In genomic region chr6:118914598-118914997, GRCh38 we compare ENCODE assay signal across 18 cellular contexts. TPM values are rescaled to one million over a fixed set of nuclear protein-coding genes. Genes with fewer than 3 reads are reported as not detected.
DNase-seq lines count a peak whose midpoint lies in the region; ATAC-seq, FAIRE-seq and TF ChIP-seq lines count a peak whose summit lies in the region.
"Had no signal": no experiment of that assay in that cellular context is flagged by ENCODE, and none has a peak within 500 bp of the region (broad histone marks: within the 10 kb centered on the region; RNA-seq: fewer than 3 reads in every experiment).

No MANE protein-coding gene starts in this region.

- peak overlapping the region; percentile 25 for H3K27ac Mint-ChIP-seq in activated naive CD4-positive, alpha-beta T cell treated with anti-CD3 and anti-CD28 coated beads for 36 hours
- H3K27ac Mint-ChIP-seq in CD8-positive, alpha-beta memory T cell = peak overlapping the region in 6 of 8 donors; percentile 19 to 61 (median 50)
- H3K27ac Mint-ChIP-seq in stimulated activated effector memory CD8-positive, alpha-beta T cell treated with anti-CD3 and anti-CD28 coated beads, Interleukin-12 subunit alpha, Interleukin-12 subunit beta, amount 100 ng/mL, for 72 hours = peak overlapping the region; percentile 19

- H3K4me1 Mint-ChIP-seq in activated naive CD4-positive, alpha-beta T cell treated with anti-CD3 and anti-CD28 coated beads for 36 hours (ENCODE audit: low read depth) = peaks cover 6% of the 10 kb centered on the region
- peaks cover 3 to 35% (median 15%) of the 10 kb centered on the region in 3 donors for H3K4me1 Mint-ChIP-seq in CD8-positive, alpha-beta memory T cell
- no peaks in the 10 kb centered on the region for H3K4me1 Mint-ChIP-seq in stimulated activated effector memory CD8-positive, alpha-beta T cell treated with anti-CD3 and anti-CD28 coated beads, Interleukin-12 subunit alpha, Interleukin-12 subunit beta, amount 100 ng/mL, for 72 hours

- DNase-seq in activated naive CD4-positive, alpha-beta T cell treated with anti-CD3 and anti-CD28 coated beads for 36 hours = no peak
- no peak for DNase-seq in activated naive CD4-positive, alpha-beta T cell (lab: John Stamatoyannopoulos, UW)
- no peak for DNase-seq in CD8-positive, alpha-beta memory T cell
- DNase-seq in left lobe of liver (ENCODE audit: low spot score) (no peak), D721Med (ENCODE audit: insufficient read length, low spot score) (no peak), NCI-H2081 treated with DMSO at 0.1 percent for 48 hours (lab: John Stamatoyannopoulos, UW) (no peak)
- no peak for DNase-seq in stimulated activated effector memory CD8-positive, alpha-beta T cell treated with anti-CD3 and anti-CD28 coated beads, Interleukin-12 subunit alpha, Interleukin-12 subunit beta, amount 100 ng/mL, for 72 hours (ENCODE audit: low spot score in 2 of 2)
- DNase-seq: BE2C, DMS79 treated with DMSO at 0.1 percent for 48 hours, NCI-H1105 treated with DMSO at 0.1 percent for 48 hours, NCI-H1694 treated with DMSO at 0.1 percent for 48 hours, NCI-H2227 treated with DMSO at 0.1 percent for 48 hours, NCI-H524, NCI-H82, SHP77 treated with DMSO at 0.1 percent for 48 hours had no signal

- TF ChIP-seq CTCF in D721Med (IDR thresholded peaks at IDR 0.05; ENCODE audit: insufficient read depth, missing control alignments) = no peak

- POLR2A ChIA-PET in CD8-positive, alpha-beta memory T cell (lab: Charles Lee) = no interaction called here

- H3K9me3 ChIP-seq in CD8-positive, alpha-beta memory T cell (ENCODE audit: low read length) = no peaks in the 10 kb centered on the region
- H3K9me3 ChIP-seq: BE2C had no signal

- H3K4me1 ChIP-seq in CD8-positive, alpha-beta memory T cell (ENCODE audit: insufficient read depth, low read length) = no peaks in the 10 kb centered on the region
- H3K4me1 ChIP-seq: BE2C had no signal

- peak; percentile 76 for ATAC-seq in left lobe of liver
- no peak for ATAC-seq in stimulated activated effector memory CD8-positive, alpha-beta T cell treated with anti-CD3 and anti-CD28 coated beads, Interleukin-12 subunit alpha, Interleukin-12 subunit beta, amount 100 ng/mL, for 72 hours

- CTCF ChIA-PET in activated naive CD4-positive, alpha-beta T cell treated with anti-CD3 and anti-CD28 coated beads for 36 hours (lab: Charles Lee) = no interaction called here
- CTCF ChIA-PET in CD8-positive, alpha-beta memory T cell (lab: Charles Lee) = no interaction called here

- H3K9me3 Mint-ChIP-seq in activated naive CD4-positive, alpha-beta T cell treated with anti-CD3 and anti-CD28 coated beads for 36 hours = no peaks in the 10 kb centered on the region
- H3K9me3 Mint-ChIP-seq in CD8-positive, alpha-beta memory T cell = no peaks in the 10 kb centered on the region
- no peaks in the 10 kb centered on the region for H3K9me3 Mint-ChIP-seq in stimulated activated effector memory CD8-positive, alpha-beta T cell treated with anti-CD3 and anti-CD28 coated beads, Interleukin-12 subunit alpha, Interleukin-12 subunit beta, amount 100 ng/mL, for 72 hours

- H3K27ac ChIP-seq in CD8-positive, alpha-beta memory T cell (ENCODE audit: low read depth, low read length) = no peak overlapping the region

- no peaks in the 10 kb centered on the region for H3K27me3 Mint-ChIP-seq in activated naive CD4-positive, alpha-beta T cell treated with anti-CD3 and anti-CD28 coated beads for 36 hours (ENCODE audit: low read depth)
- H3K27me3 Mint-ChIP-seq in CD8-positive, alpha-beta memory T cell = no peaks in the 10 kb centered on the region

- peaks cover 23% of the 10 kb centered on the region for H3K36me3 Mint-ChIP-seq in activated naive CD4-positive, alpha-beta T cell treated with anti-CD3 and anti-CD28 coated beads for 36 hours (ENCODE audit: low read depth)
- H3K36me3 Mint-ChIP-seq in CD8-positive, alpha-beta memory T cell = peaks cover 0 to 76% (median 23%) of the 10 kb centered on the region in 3 donors
- H3K36me3 Mint-ChIP-seq in stimulated activated effector memory CD8-positive, alpha-beta T cell treated with anti-CD3 and anti-CD28 coated beads, Interleukin-12 subunit alpha, Interleukin-12 subunit beta, amount 100 ng/mL, for 72 hours = peaks cover 81% of the 10 kb centered on the region

- FAIRE-seq in D721Med (lab: Jason Lieb, UNC) = no peak
- FAIRE-seq: A204.1, H1, K562 had no signal

- H3K27me3 ChIP-seq in CD8-positive, alpha-beta memory T cell (ENCODE audit: insufficient read depth, low read length, poor library complexity, severe bottlenecking) = no peaks in the 10 kb centered on the region
- H3K27me3 ChIP-seq: BE2C had no signal

- no peak overlapping the region for H3K4me3 Mint-ChIP-seq in activated naive CD4-positive, alpha-beta T cell treated with anti-CD3 and anti-CD28 coated beads for 36 hours
- H3K4me3 Mint-ChIP-seq in CD8-positive, alpha-beta memory T cell = no peak overlapping the region
- no peak overlapping the region for H3K4me3 Mint-ChIP-seq in stimulated activated effector memory CD8-positive, alpha-beta T cell treated with anti-CD3 and anti-CD28 coated beads, Interleukin-12 subunit alpha, Interleukin-12 subunit beta, amount 100 ng/mL, for 72 hours

- peaks cover 18% of the 10 kb centered on the region for H3K36me3 ChIP-seq in CD8-positive, alpha-beta memory T cell (ENCODE audit: insufficient read depth, low read length)

- no peak overlapping the region for H3K4me3 ChIP-seq in CD8-positive, alpha-beta memory T cell (ENCODE audit: low read length)
- H3K4me3 ChIP-seq: K562 had no signal

- intact Hi-C loops in activated naive CD4-positive, alpha-beta T cell treated with anti-CD3 and anti-CD28 coated beads for 36 hours (cut with micrococcal nuclease) = no loop called here

RNA-seq across cellular contexts. Expression of gene MCM9, which starts 20.4 kb away (rescaled TPM):
- total RNA-seq in activated naive CD4-positive, alpha-beta T cell treated with anti-CD3 and anti-CD28 coated beads for 36 hours = 10 to 100 TPM; 16.3 to 16.4 TPM
- 10 to 100 TPM; 21.3 to 25.2 TPM for total RNA-seq in CD8-positive, alpha-beta memory T cell
- 18.0 TPM for polyA plus RNA-seq in CD8-positive, alpha-beta memory T cell
- total RNA-seq in left lobe of liver = 5.1 TPM

RNA-seq across cellular contexts. Expression of gene ASF1A, which starts 20.6 kb away (rescaled TPM):
- 10 to 100 TPM; 30.3 to 31.4 TPM for total RNA-seq in activated naive CD4-positive, alpha-beta T cell treated with anti-CD3 and anti-CD28 coated beads for 36 hours
- total RNA-seq in CD8-positive, alpha-beta memory T cell = 10 to 100 TPM; 42.6 to 46.1 TPM
- 57.2 TPM for polyA plus RNA-seq in CD8-positive, alpha-beta memory T cell
- total RNA-seq in left lobe of liver = 10.2 TPM
